17 cellular contexts compared by ENCODE assay signal in genomic region chr5:149118463-149118862, GRCh38.
"Had no signal": no experiment of that assay in that cellular context is flagged by ENCODE, and none has a peak within 500 bp of the region (broad histone marks: within the 10 kb centered on the region; RNA-seq: fewer than 3 reads in every experiment).

No MANE protein-coding gene starts in this region.

- DNase-seq: activated CD4-positive, alpha-beta T cell treated with anti-CD3 and anti-CD28 coated beads for 1 hour; activated CD4-positive, alpha-beta T cell treated with anti-CD3 and anti-CD28 coated beads, Interleukin-2, amount 50 U/mL, for 4 hours; activated naive CD4-positive, alpha-beta T cell; activated T-cell treated with anti-CD3 and anti-CD28 coated beads for 4 hours; anterior cingulate cortex; dermis blood vessel endothelial cell; effector memory CD8-positive, alpha-beta T cell; heart left ventricle; naive B cell; ovary; sigmoid colon; stimulated activated CD4-positive, alpha-beta T cell treated with anti-CD3 and anti-CD28 coated beads, Interleukin-12 subunit alpha, Interleukin-12 subunit beta, amount 100 ng/mL, for 4 hours; stimulated activated CD4-positive, alpha-beta T cell treated with anti-CD3 and anti-CD28 coated beads, Interleukin-2, amount 100 ng/mL, for 24 hours; T-helper 9 cell had no signal

- H3K4me1 ChIP-seq: neural progenitor cell had no signal

- H3K9me3 Mint-ChIP-seq: effector memory CD8-positive, alpha-beta T cell; naive B cell; neural progenitor cell had no signal

- H3K4me2 ChIP-seq: neural progenitor cell had no signal

- H3K36me3 Mint-ChIP-seq: naive B cell, neural progenitor cell had no signal

- H2AFZ ChIP-seq: neural progenitor cell had no signal

- H3K4me3 ChIP-seq: heart left ventricle, neural progenitor cell, ovary, sigmoid colon, thoracic aorta had no signal

- H3K27ac ChIP-seq: epithelial cell of prostate, heart left ventricle, neural progenitor cell, ovary, sigmoid colon, thoracic aorta had no signal

- H3K4me3 Mint-ChIP-seq: effector memory CD8-positive, alpha-beta T cell; naive B cell; neural progenitor cell had no signal

- H3K9me3 ChIP-seq: heart left ventricle, ovary, sigmoid colon, thoracic aorta had no signal

- H3K27ac Mint-ChIP-seq: effector memory CD8-positive, alpha-beta T cell; naive B cell; neural progenitor cell had no signal

- H3K4me1 Mint-ChIP-seq: naive B cell, neural progenitor cell had no signal

- H3K27me3 ChIP-seq: heart left ventricle, neural progenitor cell, ovary had no signal

- H3K36me3 ChIP-seq: heart left ventricle, neural progenitor cell, ovary, sigmoid colon, thoracic aorta had no signal
